In genomic region chr2:131491469-131491836, GRCh38 we compare ENCODE assay signal across 8 cellular contexts. TPM values are rescaled to one million over a fixed set of nuclear protein-coding genes. Genes with fewer than 3 reads are reported as not detected.
DNase-seq lines count a peak whose midpoint lies in the region; ATAC-seq, FAIRE-seq and TF ChIP-seq lines count a peak whose summit lies in the region.
"Not testable (repeated sequence)": the region's sequence is repeated elsewhere in the genome, so short reads cannot be mapped to it uniquely, and the experiment has no call there.
"Had no signal": no experiment of that assay in that cellular context is flagged by ENCODE, and none has a peak within 500 bp of the region (broad histone marks: within the 10 kb centered on the region; RNA-seq: fewer than 3 reads in every experiment).

No MANE protein-coding gene starts in this region.

- not testable (repeated sequence) for H3K27me3 ChIP-seq in ectodermal cell (ENCODE audit: control insufficient read depth, insufficient read depth, low read length, poor library complexity, severe bottlenecking); pancreas

- intact Hi-C loops in pancreas (cut with DNase I) = not testable (repeated sequence)

- H3K27ac ChIP-seq in ectodermal cell (ENCODE audit: insufficient read depth, low read depth, low read length, poor library complexity, severe bottlenecking); pancreas: not testable (repeated sequence)

- peak; percentile 3 for ATAC-seq in HG03025 (IDR thresholded peaks at IDR 0.05; ENCODE audit: low FRiP score, unreplicated experiment)
- ATAC-seq in pancreas = peak; percentile 8 to 31 (median 18)

- H3K36me3 ChIP-seq in ectodermal cell (ENCODE audit: control insufficient read depth, insufficient read depth, low read length); pancreas: not testable (repeated sequence)

- H3K9me3 ChIP-seq in ectodermal cell (ENCODE audit: control insufficient read depth, low read length); pancreas: not testable (repeated sequence)

- not testable (repeated sequence) for DNase-seq in GM18507 (ENCODE audit: extremely low spot score, insufficient read length, low read depth); pancreas
- peak; percentile 29 for DNase-seq in NCI-H69 (lab: John Stamatoyannopoulos, UW)
- DNase-seq in activated CD8-positive, alpha-beta memory T cell treated with anti-CD3 and anti-CD28 coated beads, Interleukin-2, amount 50 U/mL, for 4 hours = peak; percentile 22
- DNase-seq in iPS-NIHi11 (ENCODE audit: low spot score) = peak; percentile 18

- H3K4me1 ChIP-seq in ectodermal cell (ENCODE audit: control insufficient read depth, insufficient read depth, low read length) = not testable (repeated sequence)
- peaks cover 0 to 11% (median 2%) of the 10 kb centered on the region in 3 donors for H3K4me1 ChIP-seq in pancreas

- 21 to 28% methylated on average over 13 of the region's 22 CpGs for WGBS in ectodermal cell, 2 experiments
- 15 to 24% methylated on average over 11 to 21 of the region's 22 CpGs for WGBS in pancreas, 2 donors

- H3K4me3 ChIP-seq in ectodermal cell (ENCODE audit: insufficient read depth, low read depth, low read length) (peak overlapping the region; percentile 26), pancreas (peak overlapping the region in 3 of 4 donors; percentile 12 to 77 (median 64))

- FAIRE-seq in GM18507 (lab: Jason Lieb, UNC) = peak; percentile 5
- FAIRE-seq in pancreas (lab: Jason Lieb, UNC) = not testable (repeated sequence)

- not testable (repeated sequence) for TF ChIP-seq CTCF in pancreas (IDR thresholded peaks at IDR 0.05)

RNA-seq across cellular contexts. Expression of gene MZT2A, which starts 0.7 kb away (rescaled TPM):
- 76.1 TPM for polyA plus RNA-seq in ectodermal cell (2013, experiment 1 of 4)
- 72.7 TPM for polyA plus RNA-seq in ectodermal cell (2013, experiment 2 of 4)
- polyA plus RNA-seq in ectodermal cell (2013, experiment 3 of 4) = 93.4 TPM
- 110 TPM for polyA plus RNA-seq in ectodermal cell (2013, experiment 4 of 4)
- 10 to 100 TPM; 38.7 to 64.7 (median 57.6) TPM for total RNA-seq in pancreas
- 100 to 1,000 TPM in 1 of 2 donors, 10 to 100 TPM in 1; 56.0 to 106 TPM for polyA plus RNA-seq in pancreas

RNA-seq across cellular contexts. Expression of gene TUBA3D, which starts 15.5 kb away (rescaled TPM):
- polyA plus RNA-seq in ectodermal cell (2013, experiment 1 of 4) = not detected
- polyA plus RNA-seq in ectodermal cell (2013, experiment 2 of 4) = not detected
- not detected for polyA plus RNA-seq in ectodermal cell (2013, experiment 3 of 4)
- not detected for polyA plus RNA-seq in ectodermal cell (2013, experiment 4 of 4)
- not detected for total RNA-seq in pancreas
- polyA plus RNA-seq in pancreas = under 1 TPM; 0.12 to 0.23 TPM
- total RNA-seq: subcutaneous adipose tissue had no signal

RNA-seq across cellular contexts. Expression of gene CCDC74A, which starts 36.2 kb away (rescaled TPM):
- polyA plus RNA-seq in ectodermal cell (2013, experiment 1 of 4) = 35.9 TPM
- polyA plus RNA-seq in ectodermal cell (2013, experiment 2 of 4) = 27.0 TPM
- 39.3 TPM for polyA plus RNA-seq in ectodermal cell (2013, experiment 3 of 4)
- polyA plus RNA-seq in ectodermal cell (2013, experiment 4 of 4) = 35.6 TPM
- 1 to 10 TPM in 4 of 6 donors, under 1 TPM in 2; 0.35 to 3.6 (median 1.2) TPM for total RNA-seq in pancreas
- 10 to 100 TPM in 1 of 2 donors, 1 to 10 TPM in 1; 4.6 to 10.6 TPM for polyA plus RNA-seq in pancreas
